Comparison of ENCODE assay signal across 18 cellular contexts in genomic region chr3:13891017-13891392, GRCh38. TPM values are rescaled to one million over a fixed set of nuclear protein-coding genes. Genes with fewer than 3 reads are reported as not detected.
DNase-seq lines count a peak whose midpoint lies in the region; ATAC-seq and TF ChIP-seq lines count a peak whose summit lies in the region.
"Had no signal": no experiment of that assay in that cellular context is flagged by ENCODE, and none has a peak within 500 bp of the region (broad histone marks: within the 10 kb centered on the region; RNA-seq: fewer than 3 reads in every experiment).

No MANE protein-coding gene starts in this region.

- H3K27ac ChIP-seq in DND-41 (ENCODE audit: low read length) = no peak overlapping the region
- H3K27ac ChIP-seq: VCaP had no signal

- H3K27me3 ChIP-seq in DND-41 (ENCODE audit: insufficient read depth, low read length, poor library complexity) = peaks cover 20% of the 10 kb centered on the region

- H3K9ac ChIP-seq in DND-41 (ENCODE audit: low read depth, low read length) = no peak overlapping the region

- no peak overlapping the region; the same call in 1 of the 2 replicates for H3K4me2 ChIP-seq in DND-41 (ENCODE audit: insufficient read depth, low read length)

- POLR2A ChIA-PET in naive thymus-derived CD8-positive, alpha-beta T cell (lab: Charles Lee) = interaction anchor here (0.7 to 3.4 kb wide), 9 partner anchors 10 to 881 kb away, joined by 3 to 47 read pairs (median 5); partner anchors contain the start of genes CCDC174, HDAC11, LSM3 and SLC6A6

- no peaks in the 10 kb centered on the region for H4K20me1 ChIP-seq in DND-41 (ENCODE audit: insufficient read depth, low read length)

- no peak for ATAC-seq in activated T-cell treated with anti-CD3 and anti-CD28 coated beads, Interleukin-2, amount 50 U/mL, for 72 hours (replicated peaks in 1 of 2)
- ATAC-seq in DND-41 (ENCODE audit: insufficient read depth, low read depth) = no peak
- no peak for ATAC-seq in naive thymus-derived CD8-positive, alpha-beta T cell
- ATAC-seq in HG02678 (IDR thresholded peaks at IDR 0.05; ENCODE audit: unreplicated experiment) = no peak
- ATAC-seq in HG03025 (IDR thresholded peaks at IDR 0.05; ENCODE audit: low FRiP score, unreplicated experiment) = no peak

- no peak for TF ChIP-seq CTCF in DND-41 (IDR thresholded peaks at IDR 0.05; ENCODE audit: borderline replicate concordance, extremely low read depth, low read length, poor library complexity, severe bottlenecking)

- intact Hi-C loops in activated T-helper 1 cell treated with anti-CD3 and anti-CD28 coated beads, Interleukin-12 subunit alpha, Interleukin-12 subunit beta, Interleukin-2, Interleukin-4 antibody, amounts not matched to agents 30 ng/mL and 10 ng/mL and 1 ng/mL, durations not matched to agents 14 hours and 24 hours and 36 hours (cut with micrococcal nuclease) = loop anchor here (10.0 kb wide), 4 partner anchors 466 to 1076 kb away; partner anchors contain the start of gene NUP210

- H3K4me3 Mint-ChIP-seq in activated T-cell treated with anti-CD3 and anti-CD28 coated beads, Interleukin-2, amount 50 U/mL, for 72 hours = peak overlapping the region in 1 of 2 donors; percentile 24
- H3K4me3 Mint-ChIP-seq in activated T-helper 1 cell treated with anti-CD3 and anti-CD28 coated beads, Interleukin-12 subunit alpha, Interleukin-12 subunit beta, Interleukin-2, Interleukin-4 antibody, amounts not matched to agents 30 ng/mL and 10 ng/mL and 1 ng/mL, durations not matched to agents 14 hours and 24 hours and 36 hours = peak overlapping the region; percentile 37
- H3K4me3 Mint-ChIP-seq in naive thymus-derived CD8-positive, alpha-beta T cell = peak overlapping the region in 9 of 10 donors; percentile 58 to 85 (median 73)

- 0 out of 2 replicates have a peak overlapping the region, but pooled peaks have one; percentile 33 for H2AFZ ChIP-seq in DND-41 (ENCODE audit: low read depth, low read length)

- no peaks in the 10 kb centered on the region for H3K27me3 Mint-ChIP-seq in activated T-cell treated with anti-CD3 and anti-CD28 coated beads, Interleukin-2, amount 50 U/mL, for 72 hours (ENCODE audit: low read depth)
- peaks cover 5% of the 10 kb centered on the region for H3K27me3 Mint-ChIP-seq in activated T-helper 1 cell treated with anti-CD3 and anti-CD28 coated beads, Interleukin-12 subunit alpha, Interleukin-12 subunit beta, Interleukin-2, Interleukin-4 antibody, amounts not matched to agents 30 ng/mL and 10 ng/mL and 1 ng/mL, durations not matched to agents 14 hours and 24 hours and 36 hours (ENCODE audit: insufficient read depth)
- H3K27me3 Mint-ChIP-seq in naive thymus-derived CD8-positive, alpha-beta T cell = no peaks in the 10 kb centered on the region

- DNase-seq in activated T-cell treated with anti-CD3 and anti-CD28 coated beads, Interleukin-2, amount 50 U/mL, for 72 hours = no peak
- DNase-seq in activated T-cell treated with anti-CD3 and anti-CD28 coated beads for 4 hours (no peak), DND-41 (no peak), NAMALWA (ENCODE audit: low spot score) (no peak)
- DNase-seq in activated T-helper 1 cell treated with anti-CD3 and anti-CD28 coated beads, Interleukin-12 subunit alpha, Interleukin-12 subunit beta, Interleukin-2, Interleukin-4 antibody, amounts not matched to agents 30 ng/mL and 10 ng/mL and 1 ng/mL, durations not matched to agents 14 hours and 24 hours and 36 hours (ENCODE audit: low spot score) = no peak
- DNase-seq in naive thymus-derived CD8-positive, alpha-beta T cell = no peak
- DNase-seq: cortex of kidney, EL, heart right ventricle, KG1, NCI-H1048 had no signal

- peaks cover 0 to 3% of the 10 kb centered on the region in 2 donors for H3K9me3 Mint-ChIP-seq in activated T-cell treated with anti-CD3 and anti-CD28 coated beads, Interleukin-2, amount 50 U/mL, for 72 hours
- no peaks in the 10 kb centered on the region for H3K9me3 Mint-ChIP-seq in activated T-helper 1 cell treated with anti-CD3 and anti-CD28 coated beads, Interleukin-12 subunit alpha, Interleukin-12 subunit beta, Interleukin-2, Interleukin-4 antibody, amounts not matched to agents 30 ng/mL and 10 ng/mL and 1 ng/mL, durations not matched to agents 14 hours and 24 hours and 36 hours
- H3K9me3 Mint-ChIP-seq in naive thymus-derived CD8-positive, alpha-beta T cell = peaks cover 0 to 9% (median 2%) of the 10 kb centered on the region in 9 donors

- no peaks in the 10 kb centered on the region for H3K9me3 ChIP-seq in DND-41 (ENCODE audit: insufficient read depth, low read length, severe bottlenecking)
- H3K9me3 ChIP-seq: heart right ventricle had no signal

- H3K79me2 ChIP-seq in DND-41 (ENCODE audit: insufficient read depth, low read length) = no peaks in the 10 kb centered on the region

- H3K4me1 Mint-ChIP-seq in activated T-cell treated with anti-CD3 and anti-CD28 coated beads, Interleukin-2, amount 50 U/mL, for 72 hours (ENCODE audit: low read depth) = peaks cover 23% of the 10 kb centered on the region
- H3K4me1 Mint-ChIP-seq in activated T-helper 1 cell treated with anti-CD3 and anti-CD28 coated beads, Interleukin-12 subunit alpha, Interleukin-12 subunit beta, Interleukin-2, Interleukin-4 antibody, amounts not matched to agents 30 ng/mL and 10 ng/mL and 1 ng/mL, durations not matched to agents 14 hours and 24 hours and 36 hours (ENCODE audit: low read depth) = peaks cover 18% of the 10 kb centered on the region
- H3K4me1 Mint-ChIP-seq in naive thymus-derived CD8-positive, alpha-beta T cell = peaks cover 19 to 40% (median 34%) of the 10 kb centered on the region in 4 donors

- H3K4me1 ChIP-seq in DND-41 (ENCODE audit: insufficient read depth, low read length) = peaks cover 27% of the 10 kb centered on the region

- H3K36me3 Mint-ChIP-seq in activated T-cell treated with anti-CD3 and anti-CD28 coated beads, Interleukin-2, amount 50 U/mL, for 72 hours (ENCODE audit: insufficient read depth in 2 of 2) = peaks cover 2 to 6% of the 10 kb centered on the region in 2 donors
- H3K36me3 Mint-ChIP-seq in activated T-helper 1 cell treated with anti-CD3 and anti-CD28 coated beads, Interleukin-12 subunit alpha, Interleukin-12 subunit beta, Interleukin-2, Interleukin-4 antibody, amounts not matched to agents 30 ng/mL and 10 ng/mL and 1 ng/mL, durations not matched to agents 14 hours and 24 hours and 36 hours (ENCODE audit: low read depth) = no peaks in the 10 kb centered on the region
- no peaks in the 10 kb centered on the region for H3K36me3 Mint-ChIP-seq in naive thymus-derived CD8-positive, alpha-beta T cell

- H3K4me3 ChIP-seq in DND-41 (ENCODE audit: low read depth in 1 of 2, low read length in 2 of 2) = no peak overlapping the region
- H3K4me3 ChIP-seq: heart right ventricle, lung had no signal

- H3K36me3 ChIP-seq in DND-41 (ENCODE audit: insufficient read depth, low read length) = no peaks in the 10 kb centered on the region
- H3K36me3 ChIP-seq: heart right ventricle had no signal

- peak overlapping the region; percentile 68 for H3K27ac Mint-ChIP-seq in activated T-cell treated with anti-CD3 and anti-CD28 coated beads, Interleukin-2, amount 50 U/mL, for 72 hours
- H3K27ac Mint-ChIP-seq in activated T-helper 1 cell treated with anti-CD3 and anti-CD28 coated beads, Interleukin-12 subunit alpha, Interleukin-12 subunit beta, Interleukin-2, Interleukin-4 antibody, amounts not matched to agents 30 ng/mL and 10 ng/mL and 1 ng/mL, durations not matched to agents 14 hours and 24 hours and 36 hours = peak overlapping the region; percentile 71
- H3K27ac Mint-ChIP-seq in naive thymus-derived CD8-positive, alpha-beta T cell = peak overlapping the region; percentile 86 to 96 (median 92)

RNA-seq across cellular contexts. Expression of gene WNT7A, which starts 11.1 kb away (rescaled TPM):
- under 1 TPM in 1 of 2 donors, not detected in 1; 0.58 TPM for total RNA-seq in activated T-cell treated with anti-CD3 and anti-CD28 coated beads, Interleukin-2, amount 50 U/mL, for 72 hours
- not detected in 2 replicates for total RNA-seq in activated T-helper 1 cell treated with anti-CD3 and anti-CD28 coated beads, Interleukin-12 subunit alpha, Interleukin-12 subunit beta, Interleukin-2, Interleukin-4 antibody, amounts not matched to agents 30 ng/mL and 10 ng/mL and 1 ng/mL, durations not matched to agents 14 hours and 24 hours and 36 hours
- 1 to 10 TPM; 9.6 TPM for total RNA-seq in naive thymus-derived CD8-positive, alpha-beta T cell
- 1 to 10 TPM in 2 of 3 donors, under 1 TPM in 1; 0.17 to 1.6 (median 1.3) TPM for polyA plus RNA-seq in naive thymus-derived CD8-positive, alpha-beta T cell
- total RNA-seq: heart right ventricle, NCI-H460, osteoblast, right cardiac atrium had no signal
- polyA plus RNA-seq: heart right ventricle, right cardiac atrium had no signal

Comparison
In these comparisons a context has a peak if more than half of its experiments do, and no peak if none do; other contexts are left out.
1. RNA of gene WNT7A, which starts 11.1 kb away (total RNA-seq): 9.6 TPM in naive thymus-derived CD8-positive, alpha-beta T cell; 0.58 TPM in activated T-cell treated with anti-CD3 and anti-CD28 coated beads, Interleukin-2, amount 50 U/mL, for 72 hours and not detected in activated T-helper 1 cell treated with anti-CD3 and anti-CD28 coated beads, Interleukin-12 subunit alpha, Interleukin-12 subunit beta, Interleukin-2, Interleukin-4 antibody, amounts not matched to agents 30 ng/mL and 10 ng/mL and 1 ng/mL, durations not matched to agents 14 hours and 24 hours and 36 hours; every median in the first group is over 4 times any median in the second.
2. Peak in every context shown above with its lines, with median percentiles within 50 percentile points of each other: H3K27ac Mint-ChIP-seq.